ENCODE assay signal across 31 cellular contexts in the genomic region with DNA sequence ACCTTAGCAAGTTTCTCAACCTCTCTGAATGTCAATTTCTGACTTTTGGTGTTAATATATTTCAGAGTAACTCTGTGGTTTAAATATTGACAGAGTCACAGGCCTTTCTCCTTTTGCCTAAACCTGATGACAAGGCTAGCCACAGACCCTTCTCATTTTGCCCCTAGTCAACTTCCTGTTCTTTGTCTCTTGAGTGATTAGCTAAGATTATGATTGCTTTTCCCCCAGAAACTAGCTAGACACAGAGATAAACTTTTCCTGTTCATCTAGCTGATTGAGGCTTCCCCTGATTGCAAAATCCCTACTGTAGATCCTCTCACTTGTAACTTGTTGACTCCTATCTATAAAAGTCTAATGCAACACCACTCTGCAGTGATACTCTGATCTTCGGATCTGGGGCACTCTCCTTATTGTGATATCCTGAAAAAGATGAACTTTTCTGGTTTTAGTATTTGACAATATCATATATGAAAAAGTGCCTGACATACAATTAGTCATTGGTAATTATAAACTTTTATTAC.
"Had no signal": no experiment of that assay in that cellular context is flagged by ENCODE, and none has a peak within 500 bp of the region (broad histone marks: within the 10 kb centered on the region; RNA-seq: fewer than 3 reads in every experiment).

No MANE protein-coding gene starts in this region.

- H3K27me3 ChIP-seq: upper lobe of left lung, vagina had no signal

- H3K4me1 Mint-ChIP-seq: central memory CD8-positive, alpha-beta T cell; stimulated activated effector memory CD8-positive, alpha-beta T cell treated with anti-CD3 and anti-CD28 coated beads, Interleukin-12 subunit alpha, Interleukin-12 subunit beta, amount 100 ng/mL, for 72 hours had no signal

- H3K4me3 Mint-ChIP-seq: activated naive CD8-positive, alpha-beta T cell; central memory CD8-positive, alpha-beta T cell; natural killer cell treated with Interleukin-12 subunit alpha and Interleukin-12 subunit beta and Interleukin-15 and Interleukin-18, amount 100 ng/mL, for 72 hours; stimulated activated effector memory CD8-positive, alpha-beta T cell treated with anti-CD3 and anti-CD28 coated beads, Interleukin-12 subunit alpha, Interleukin-12 subunit beta, amount 100 ng/mL, for 72 hours; stimulated activated naive CD8-positive, alpha-beta T cell treated with anti-CD3 and anti-CD28 coated beads, Interleukin-15, Interleukin-2, amounts not matched to agents 100 ng/mL and 50 ng/mL, for 24 hours had no signal

- ATAC-seq: activated CD4-positive, CD25-positive, alpha-beta regulatory T cell treated with anti-CD3 and anti-CD28 coated beads, Interleukin-2, amount 50 U/mL, for 24 hours; mucosa of descending colon; natural killer cell treated with Interleukin-12 subunit alpha and Interleukin-12 subunit beta and Interleukin-15 and Interleukin-18, amount 100 ng/mL, for 72 hours; right cardiac atrium; stimulated activated effector memory CD8-positive, alpha-beta T cell treated with anti-CD3 and anti-CD28 coated beads, Interleukin-12 subunit alpha, Interleukin-12 subunit beta, amount 100 ng/mL, for 72 hours had no signal

- FAIRE-seq: bronchial epithelial cell, endometrium, frontal cortex had no signal

- DNase-seq: activated CD4-positive, alpha-beta T cell treated with anti-CD3 and anti-CD28 coated beads for 48 hours; activated CD4-positive, alpha-beta T cell treated with anti-CD3 and anti-CD28 coated beads, Interleukin-2, amount 50 U/mL, for 48 hours; activated CD8-positive, alpha-beta memory T cell treated with anti-CD3 and anti-CD28 coated beads for 24 hours; activated effector memory CD4-positive, alpha-beta T cell treated with Interleukin-2 at 50 U/mL for 16 hours; activated naive CD4-positive, alpha-beta T cell treated with Interleukin-2 at 50 U/mL for 16 hours; anterior cingulate cortex; dermis blood vessel endothelial cell; effector CD4-positive, alpha-beta T cell; kidney glomerular epithelial cell; left ventricle myocardium inferior; mucosa of descending colon; posterior cingulate gyrus; right cardiac atrium; stimulated activated CD4-positive, alpha-beta T cell treated with anti-CD3 and anti-CD28 coated beads, Interleukin-12 subunit alpha, Interleukin-12 subunit beta, amount 100 ng/mL, for 4 hours; stimulated activated CD4-positive, alpha-beta T cell treated with anti-CD3 and anti-CD28 coated beads, Interleukin-4, amount 100 ng/mL, for 24 hours; T-helper 9 cell; upper lobe of left lung; WERI-Rb-1 had no signal

- H3K9me3 ChIP-seq: mucosa of descending colon, thoracic aorta, upper lobe of left lung, vagina had no signal

- H3K27ac ChIP-seq: epithelial cell of prostate, left ventricle myocardium inferior, thoracic aorta, upper lobe of left lung, vagina, WERI-Rb-1 had no signal

- H3K36me3 Mint-ChIP-seq: activated naive CD8-positive, alpha-beta T cell; natural killer cell treated with Interleukin-12 subunit alpha and Interleukin-12 subunit beta and Interleukin-15 and Interleukin-18, amount 100 ng/mL, for 72 hours; stimulated activated effector memory CD8-positive, alpha-beta T cell treated with anti-CD3 and anti-CD28 coated beads, Interleukin-12 subunit alpha, Interleukin-12 subunit beta, amount 100 ng/mL, for 72 hours had no signal

- H3K27me3 Mint-ChIP-seq: activated naive CD8-positive, alpha-beta T cell; central memory CD8-positive, alpha-beta T cell; natural killer cell treated with Interleukin-12 subunit alpha and Interleukin-12 subunit beta and Interleukin-15 and Interleukin-18, amount 100 ng/mL, for 72 hours had no signal

- H3K27ac Mint-ChIP-seq: activated naive CD8-positive, alpha-beta T cell; natural killer cell treated with Interleukin-12 subunit alpha and Interleukin-12 subunit beta and Interleukin-15 and Interleukin-18, amount 100 ng/mL, for 72 hours; stimulated activated effector memory CD8-positive, alpha-beta T cell treated with anti-CD3 and anti-CD28 coated beads, Interleukin-12 subunit alpha, Interleukin-12 subunit beta, amount 100 ng/mL, for 72 hours; stimulated activated naive CD8-positive, alpha-beta T cell treated with anti-CD3 and anti-CD28 coated beads, Interleukin-15, Interleukin-2, amounts not matched to agents 100 ng/mL and 50 ng/mL, for 24 hours had no signal

- H3K4me3 ChIP-seq: left ventricle myocardium inferior, lung, mucosa of descending colon, thoracic aorta, upper lobe of left lung, vagina had no signal

- H3K36me3 ChIP-seq: left ventricle myocardium inferior, thoracic aorta, upper lobe of left lung, vagina, WERI-Rb-1 had no signal

- H3K4me1 ChIP-seq: left ventricle myocardium inferior, upper lobe of left lung, vagina had no signal
